8 cellular contexts compared by ENCODE assay signal in genomic region chr6:42774821-42775487, GRCh38. TPM values are rescaled to one million over a fixed set of nuclear protein-coding genes. Genes with fewer than 3 reads are reported as not detected.
DNase-seq lines count a peak whose midpoint lies in the region; ATAC-seq and TF ChIP-seq lines count a peak whose summit lies in the region.
"Not testable (repeated sequence)": the region's sequence is repeated elsewhere in the genome, so short reads cannot be mapped to it uniquely, and the experiment has no call there.

No MANE protein-coding gene starts in this region.

- H2BK12ac ChIP-seq in mesenchymal stem cell (ENCODE audit: low read length in 2 of 2), result not testable (repeated sequence)

- not testable (repeated sequence) for H3K9ac ChIP-seq in mesenchymal stem cell (ENCODE audit: low read length)

- not testable (repeated sequence) for H4K8ac ChIP-seq in mesenchymal stem cell (ENCODE audit: low read length)

- H3K23ac ChIP-seq in mesenchymal stem cell (ENCODE audit: low read length in 2 of 2), result not testable (repeated sequence)

- POLR2A ChIA-PET in activated CD4-positive, alpha-beta T cell treated with anti-CD3 and anti-CD28 coated beads for 36 hours (lab: Charles Lee), result interaction anchor here (0.6 to 1.7 kb wide), 3 partner anchors 11 to 323 kb away, joined by 4 to 10 read pairs (median 5); partner anchors contain the start of genes TBCC and TRERF1
- POLR2A ChIA-PET in activated naive CD8-positive, alpha-beta T cell treated with anti-CD3 and anti-CD28 coated beads, Interleukin-2, amount 10 ng/mL, durations not matched to agents 7 days and 5 days (lab: Charles Lee), result interaction anchor here (0.6 to 22.2 kb wide), 6 partner anchors 9 to 105 kb away, joined by 3 to 450 read pairs (median 6); partner anchors contain the start of genes BICRAL, RPL7L1 and TBCC

- ATAC-seq in GM19463 (IDR thresholded peaks at IDR 0.05; ENCODE audit: unreplicated experiment) (peak; percentile 43), HG03095 (IDR thresholded peaks at IDR 0.05; ENCODE audit: unreplicated experiment) (peak; percentile 40)
- ATAC-seq in activated CD4-positive, alpha-beta T cell treated with anti-CD3 and anti-CD28 coated beads for 36 hours, result peak; percentile 67
- peak; percentile 47 for ATAC-seq in activated naive CD8-positive, alpha-beta T cell treated with anti-CD3 and anti-CD28 coated beads, Interleukin-2, amount 10 ng/mL, durations not matched to agents 7 days and 5 days (ENCODE audit: low read depth)
- ATAC-seq in stimulated activated effector memory CD8-positive, alpha-beta T cell treated with anti-CD3 and anti-CD28 coated beads, Interleukin-12 subunit alpha, Interleukin-12 subunit beta, amount 100 ng/mL, for 72 hours, result peak; percentile 64

- peaks cover 76% of the 10 kb centered on the region for H3K4me1 Mint-ChIP-seq in activated CD4-positive, alpha-beta T cell treated with anti-CD3 and anti-CD28 coated beads for 36 hours
- H3K4me1 Mint-ChIP-seq in activated naive CD8-positive, alpha-beta T cell treated with anti-CD3 and anti-CD28 coated beads, Interleukin-2, amount 10 ng/mL, durations not matched to agents 7 days and 5 days, result peaks cover 61% of the 10 kb centered on the region
- H3K4me1 Mint-ChIP-seq in stimulated activated effector memory CD8-positive, alpha-beta T cell treated with anti-CD3 and anti-CD28 coated beads, Interleukin-12 subunit alpha, Interleukin-12 subunit beta, amount 100 ng/mL, for 72 hours, result peaks cover 60% of the 10 kb centered on the region

- peak; percentile 66 for DNase-seq in GM10266 (ENCODE audit: extremely low spot score)
- DNase-seq in NOMO-1 (lab: John Stamatoyannopoulos, UW; ENCODE audit: unreplicated experiment in 2 of 2), result peak; percentile 72 to 89
- DNase-seq in activated CD4-positive, alpha-beta T cell treated with anti-CD3 and anti-CD28 coated beads for 36 hours, result peak; percentile 67
- peak; percentile 48 for DNase-seq in activated naive CD8-positive, alpha-beta T cell treated with anti-CD3 and anti-CD28 coated beads, Interleukin-2, amount 10 ng/mL, durations not matched to agents 7 days and 5 days
- not testable (repeated sequence) for DNase-seq in mesenchymal stem cell
- DNase-seq in stimulated activated effector memory CD8-positive, alpha-beta T cell treated with anti-CD3 and anti-CD28 coated beads, Interleukin-12 subunit alpha, Interleukin-12 subunit beta, amount 100 ng/mL, for 72 hours (ENCODE audit: low spot score in 2 of 2), result peak; percentile 14 to 69

- CTCF ChIA-PET in activated CD4-positive, alpha-beta T cell treated with anti-CD3 and anti-CD28 coated beads for 36 hours (lab: Charles Lee), result interaction anchor here (1.2 kb wide), 1 partner anchor 10 kb away, joined by 3 read pairs; no protein-coding TSS in a partner anchor

- not testable (repeated sequence) for H2BK120ac ChIP-seq in mesenchymal stem cell (ENCODE audit: low read depth, low read length)

- not testable (repeated sequence) for H2AFZ ChIP-seq in mesenchymal stem cell (ENCODE audit: low read depth, low read length)

- H3K79me1 ChIP-seq in mesenchymal stem cell (replicated peaks; ENCODE audit: low read length, poor library complexity, severe bottlenecking), result not testable (repeated sequence)

- H3K4me3 ChIP-seq in mesenchymal stem cell (ENCODE audit: insufficient read depth in 1 of 2, low read depth in 1 of 2, low read length in 2 of 2), result not testable (repeated sequence)

- intact Hi-C loops in activated CD4-positive, alpha-beta T cell treated with anti-CD3 and anti-CD28 coated beads for 36 hours (cut with DNase I, micrococcal nuclease), result loop anchor here (1.0 to 10.0 kb wide), 5 partner anchors 7 to 607 kb away; partner anchors contain the start of genes BICRAL (in 1 of the 2), PEX6 (in 1 of the 2) and SRF (in 1 of the 2)

- H3K4ac ChIP-seq in mesenchymal stem cell (ENCODE audit: low read depth in 1 of 2, low read length in 2 of 2), result not testable (repeated sequence)

- WGBS in mesenchymal stem cell, result 96% methylated on average over 9 of the region's 10 CpGs

- H2BK15ac ChIP-seq in mesenchymal stem cell (ENCODE audit: low read depth, poor library complexity, severe bottlenecking), result not testable (repeated sequence)

- not testable (repeated sequence) for H3K27me3 Mint-ChIP-seq in activated CD4-positive, alpha-beta T cell treated with anti-CD3 and anti-CD28 coated beads for 36 hours; activated naive CD8-positive, alpha-beta T cell treated with anti-CD3 and anti-CD28 coated beads, Interleukin-2, amount 10 ng/mL, durations not matched to agents 7 days and 5 days

- H3K4me3 Mint-ChIP-seq in activated CD4-positive, alpha-beta T cell treated with anti-CD3 and anti-CD28 coated beads for 36 hours, result peak overlapping the region; percentile 72
- H3K4me3 Mint-ChIP-seq in activated naive CD8-positive, alpha-beta T cell treated with anti-CD3 and anti-CD28 coated beads, Interleukin-2, amount 10 ng/mL, durations not matched to agents 7 days and 5 days, result peak overlapping the region; percentile 72
- H3K4me3 Mint-ChIP-seq in stimulated activated effector memory CD8-positive, alpha-beta T cell treated with anti-CD3 and anti-CD28 coated beads, Interleukin-12 subunit alpha, Interleukin-12 subunit beta, amount 100 ng/mL, for 72 hours, result peak overlapping the region; percentile 76

- H2AK5ac ChIP-seq in mesenchymal stem cell (ENCODE audit: low read length, severe bottlenecking), result peak overlapping the region; percentile 18

- H3K14ac ChIP-seq in mesenchymal stem cell (ENCODE audit: low read length in 2 of 2), result not testable (repeated sequence)

- H3K36me3 ChIP-seq in mesenchymal stem cell (ENCODE audit: control insufficient read depth in 1 of 2, insufficient read depth in 2 of 2, low read depth in 1 of 2, low read length in 2 of 2), result not testable (repeated sequence)

- not testable (repeated sequence) for H4K91ac ChIP-seq in mesenchymal stem cell (ENCODE audit: low read length)

- not testable (repeated sequence) for H3K9me3 ChIP-seq in mesenchymal stem cell (ENCODE audit: control insufficient read depth, low read length)

- not testable (repeated sequence) for H3K27me3 ChIP-seq in mesenchymal stem cell (ENCODE audit: control insufficient read depth in 1 of 2, insufficient read depth in 1 of 2, low read length in 2 of 2)

- H3K18ac ChIP-seq in mesenchymal stem cell (ENCODE audit: low read depth in 1 of 2, low read length in 2 of 2), result not testable (repeated sequence)

- H3K9me3 Mint-ChIP-seq in activated CD4-positive, alpha-beta T cell treated with anti-CD3 and anti-CD28 coated beads for 36 hours (ENCODE audit: low read depth); activated naive CD8-positive, alpha-beta T cell treated with anti-CD3 and anti-CD28 coated beads, Interleukin-2, amount 10 ng/mL, durations not matched to agents 7 days and 5 days; stimulated activated effector memory CD8-positive, alpha-beta T cell treated with anti-CD3 and anti-CD28 coated beads, Interleukin-12 subunit alpha, Interleukin-12 subunit beta, amount 100 ng/mL, for 72 hours: not testable (repeated sequence)

- H3K4me1 ChIP-seq in mesenchymal stem cell (ENCODE audit: control insufficient read depth, insufficient read depth, low read depth, low read length), result peaks cover 19% of the 10 kb centered on the region

- H2BK5ac ChIP-seq in mesenchymal stem cell (ENCODE audit: low read depth, low read length, poor library complexity, severe bottlenecking), result not testable (repeated sequence)

- not testable (repeated sequence) for H3K4me2 ChIP-seq in mesenchymal stem cell (ENCODE audit: low read length, poor library complexity, severe bottlenecking)

- H3K36me3 Mint-ChIP-seq in activated CD4-positive, alpha-beta T cell treated with anti-CD3 and anti-CD28 coated beads for 36 hours (ENCODE audit: low read depth); activated naive CD8-positive, alpha-beta T cell treated with anti-CD3 and anti-CD28 coated beads, Interleukin-2, amount 10 ng/mL, durations not matched to agents 7 days and 5 days: not testable (repeated sequence)
- peaks cover 18% of the 10 kb centered on the region for H3K36me3 Mint-ChIP-seq in stimulated activated effector memory CD8-positive, alpha-beta T cell treated with anti-CD3 and anti-CD28 coated beads, Interleukin-12 subunit alpha, Interleukin-12 subunit beta, amount 100 ng/mL, for 72 hours

- H3K27ac ChIP-seq in mesenchymal stem cell (ENCODE audit: low read length, poor library complexity, severe bottlenecking), result not testable (repeated sequence)

- H3K27ac Mint-ChIP-seq in activated CD4-positive, alpha-beta T cell treated with anti-CD3 and anti-CD28 coated beads for 36 hours, result peak overlapping the region; percentile 97
- H3K27ac Mint-ChIP-seq in activated naive CD8-positive, alpha-beta T cell treated with anti-CD3 and anti-CD28 coated beads, Interleukin-2, amount 10 ng/mL, durations not matched to agents 7 days and 5 days, result peak overlapping the region; percentile 92
- H3K27ac Mint-ChIP-seq in stimulated activated effector memory CD8-positive, alpha-beta T cell treated with anti-CD3 and anti-CD28 coated beads, Interleukin-12 subunit alpha, Interleukin-12 subunit beta, amount 100 ng/mL, for 72 hours, result peak overlapping the region; percentile 97

- not testable (repeated sequence) for TF ChIP-seq CTCF in GM10266 (IDR thresholded peaks at IDR 0.05; ENCODE audit: control insufficient read depth, insufficient read depth, low read depth, missing control alignments)

RNA-seq across cellular contexts. Expression of gene BICRAL, which starts 6.9 kb away (rescaled TPM):
- 10 to 100 TPM; 11.5 to 14.3 TPM for total RNA-seq in activated CD4-positive, alpha-beta T cell treated with anti-CD3 and anti-CD28 coated beads for 36 hours
- 10 to 100 TPM; 28.3 to 29.6 TPM for total RNA-seq in activated naive CD8-positive, alpha-beta T cell treated with anti-CD3 and anti-CD28 coated beads, Interleukin-2, amount 10 ng/mL, durations not matched to agents 7 days and 5 days
- polyA plus RNA-seq in mesenchymal stem cell (2013, experiment 1 of 2), result 3.9 TPM
- polyA plus RNA-seq in mesenchymal stem cell (2013, experiment 2 of 2), result 3.5 TPM

RNA-seq across cellular contexts. Expression of gene TBCC, which starts 29.1 kb away (rescaled TPM):
- total RNA-seq in activated CD4-positive, alpha-beta T cell treated with anti-CD3 and anti-CD28 coated beads for 36 hours, result 10 to 100 TPM; 14.7 to 15.3 TPM
- total RNA-seq in activated naive CD8-positive, alpha-beta T cell treated with anti-CD3 and anti-CD28 coated beads, Interleukin-2, amount 10 ng/mL, durations not matched to agents 7 days and 5 days, result 10 to 100 TPM; 48.6 to 50.4 TPM
- polyA plus RNA-seq in mesenchymal stem cell (2013, experiment 1 of 2), result 20.5 TPM
- polyA plus RNA-seq in mesenchymal stem cell (2013, experiment 2 of 2), result 22.6 TPM

RNA-seq across cellular contexts. Expression of gene PRPH2, which starts 52.6 kb away (rescaled TPM):
- not detected for total RNA-seq in activated CD4-positive, alpha-beta T cell treated with anti-CD3 and anti-CD28 coated beads for 36 hours
- under 1 TPM; 0.08 to 0.09 TPM for total RNA-seq in activated naive CD8-positive, alpha-beta T cell treated with anti-CD3 and anti-CD28 coated beads, Interleukin-2, amount 10 ng/mL, durations not matched to agents 7 days and 5 days
- polyA plus RNA-seq in mesenchymal stem cell (2013, experiment 1 of 2), result 0.03 TPM
- 0.07 TPM for polyA plus RNA-seq in mesenchymal stem cell (2013, experiment 2 of 2)
